In genomic region chr15:60479361-60479684, GRCh38 we compare ENCODE assay signal across 8 cellular contexts. TPM values are rescaled to one million over a fixed set of nuclear protein-coding genes. Genes with fewer than 3 reads are reported as not detected.
A peak's percentile ranks its signal among the peaks of the same experiment; 100 is the strongest.
DNase-seq lines count a peak whose midpoint lies in the region; ATAC-seq, FAIRE-seq and TF ChIP-seq lines count a peak whose summit lies in the region.

No MANE protein-coding gene starts in this region.

- H3K14ac ChIP-seq in H9 (ENCODE audit: insufficient read depth, low read length): peak overlapping the region; percentile 86; the same call in 1 of the 2 replicates

- no peak for TF ChIP-seq POLR2A in A549 (IDR thresholded peaks at IDR 0.05; ENCODE audit: low read length)

- H2AK5ac ChIP-seq in H9 (ENCODE audit: insufficient read length, low read length): no peak overlapping the region

- H4K8ac ChIP-seq in H9 (replicated peaks; ENCODE audit: insufficient read length, low read depth, low read length): peak overlapping the region; percentile 87

- H3K18ac ChIP-seq in H9 (ENCODE audit: insufficient read length, low read depth, low read length): peak overlapping the region; percentile 50

- H3K4ac ChIP-seq in H9 (ENCODE audit: low read depth, low read length): no peak overlapping the region; the same call in 1 of the 2 replicates

- H3K4me1 ChIP-seq in A549 (peaks cover 41% of the 10 kb centered on the region), H9 (ENCODE audit: insufficient read depth, low read length) (no peaks in the 10 kb centered on the region; the same call in 1 of the 2 replicates), iPS-20b (ENCODE audit: insufficient read depth, low read length) (peaks cover 17% of the 10 kb centered on the region)

- H3K79me1 ChIP-seq in H9 (ENCODE audit: insufficient read depth, low read depth, low read length, poor library complexity, severe bottlenecking): peaks cover 3% of the 10 kb centered on the region

- no peak overlapping the region for H2BK120ac ChIP-seq in H9 (ENCODE audit: low read depth, low read length, poor library complexity, severe bottlenecking)

- no peak overlapping the region for H2BK20ac ChIP-seq in H9 (ENCODE audit: low read depth, low read length, poor library complexity, severe bottlenecking)

- H2BK15ac ChIP-seq in H9 (ENCODE audit: low read depth, low read length): no peak overlapping the region

- H3K23ac ChIP-seq in H9 (ENCODE audit: insufficient read length, low read depth, low read length): no peak overlapping the region

- H3K27ac ChIP-seq in A549: peak overlapping the region; percentile 96 to 97
- peak overlapping the region; percentile 44 for H3K27ac ChIP-seq in H9 (ENCODE audit: insufficient read length, low read depth, low read length)
- peak overlapping the region; percentile 79 for H3K27ac ChIP-seq in iPS-20b (ENCODE audit: low read length)
- H3K27ac ChIP-seq in substantia nigra (ENCODE audit: low read depth, low read length, poor library complexity, severe bottlenecking): peak overlapping the region; percentile 89

- no peak overlapping the region for H4K91ac ChIP-seq in H9 (ENCODE audit: insufficient read length, low read depth, low read length)

- DNase-seq in A549 (ENCODE audit: low read depth in 1 of 2, low spot score in 1 of 2): no peak
- no peak for DNase-seq in H9
- DNase-seq in activated naive CD4-positive, alpha-beta T cell treated with anti-CD3 and anti-CD28 coated beads, Interleukin-2, amount 50 U/mL, for 72 hours (ENCODE audit: low spot score in 2 of 2): no peak
- no peak for DNase-seq in substantia nigra (lab: John Stamatoyannopoulos, UW)
- no peak for DNase-seq in hepatic stellate cell (ENCODE audit: low spot score)
- DNase-seq in mesenteric fat pad (ENCODE audit: low spot score): no peak
- DNase-seq in stimulated activated CD4-positive, alpha-beta T cell treated with anti-CD3 and anti-CD28 coated beads, Interleukin-4, amount 100 ng/mL, for 24 hours: no peak

- H3K36me3 Mint-ChIP-seq in H9 (ENCODE audit: insufficient read depth in 1 of 3, low read depth in 3 of 3): peaks cover 0 to 12% (median 11%) of the 10 kb centered on the region in 3 experiments; a peak in 5 of 7 replicates
- H3K36me3 Mint-ChIP-seq in activated naive CD4-positive, alpha-beta T cell treated with anti-CD3 and anti-CD28 coated beads, Interleukin-2, amount 50 U/mL, for 72 hours: peaks cover 6 to 27% of the 10 kb centered on the region in 2 donors

- peaks cover 25% of the 10 kb centered on the region for H3K36me3 ChIP-seq in iPS-20b (ENCODE audit: insufficient read depth, low read depth, low read length)

- peak overlapping the region; percentile 74 for H3K4me3 ChIP-seq in A549
- peak overlapping the region; percentile 80 for H3K4me3 ChIP-seq in iPS-20b (ENCODE audit: low read length)

- FAIRE-seq in A549 (lab: Jason Lieb, UNC): no peak

- H3K27me3 Mint-ChIP-seq in H9 (ENCODE audit: low read depth): no peaks in the 10 kb centered on the region

- no peak for TF ChIP-seq CTCF in A549 (IDR thresholded peaks at IDR 0.05)
- no peak for TF ChIP-seq CTCF in H9 (conservative IDR thresholded peaks at IDR 0.05)

- H2BK5ac ChIP-seq in H9 (ENCODE audit: insufficient read length, low read length): no peak overlapping the region

- WGBS in A549 (ENCODE audit: missing lambda C conversion rate): 17% methylated on average over 5 of the region's 5 CpGs
- WGBS in H9 (ENCODE audit: extremely low coverage, insufficient read length, low lambda C conversion rate): no CpG with 5 or more reads among the region's 5 CpGs

- CTCF ChIA-PET in A549 (lab: Yijun Ruan, JAX): interaction anchor here (0.7 to 1.0 kb wide), 5 partner anchors 14 to 132 kb away, joined by 3 to 6 read pairs (median 3); no protein-coding TSS in a partner anchor

- peaks cover 11% of the 10 kb centered on the region for H3K23me2 ChIP-seq in H9 (ENCODE audit: insufficient read length, low read depth, low read length, poor library complexity, severe bottlenecking)

- H3K4me2 ChIP-seq in A549: peak overlapping the region; percentile 88
- peak overlapping the region; percentile 89 for H3K4me2 ChIP-seq in H9 (ENCODE audit: insufficient read depth, insufficient read length, low read length)

- POLR2A ChIA-PET in A549 (lab: Yijun Ruan, JAX): interaction anchor here (0.6 to 1.0 kb wide), 2 partner anchors 41 to 790 kb away, joined by 3 to 4 read pairs; no protein-coding TSS in a partner anchor

- H3K4me1 Mint-ChIP-seq in H9: peaks cover 22 to 27% of the 10 kb centered on the region in 2 experiments

- TF ChIP-seq EP300 in A549 (IDR thresholded peaks at IDR 0.05): no peak

- no peak overlapping the region for H4K5ac ChIP-seq in H9 (ENCODE audit: insufficient read length, low read depth, low read length)

- no peak overlapping the region for H3K56ac ChIP-seq in H9 (ENCODE audit: insufficient read length, low read depth, low read length)

- H3K9me3 Mint-ChIP-seq in H9: no peaks in the 10 kb centered on the region
- no peaks in the 10 kb centered on the region for H3K9me3 Mint-ChIP-seq in activated naive CD4-positive, alpha-beta T cell treated with anti-CD3 and anti-CD28 coated beads, Interleukin-2, amount 50 U/mL, for 72 hours

- H3K9ac ChIP-seq in H9 (ENCODE audit: extremely low read depth, insufficient read length, low read length) (peak overlapping the region; percentile 88), iPS-20b (ENCODE audit: low read depth, low read length) (peak overlapping the region; percentile 97; the same call in 1 of the 2 replicates)

- peaks cover 4% of the 10 kb centered on the region; the same call in 1 of the 2 replicates for H3K79me2 ChIP-seq in H9 (ENCODE audit: insufficient read depth, low read length)

- peak overlapping the region; percentile 70 for H2AFZ ChIP-seq in H9 (ENCODE audit: low read length)

- H3K27me3 ChIP-seq in H9 (ENCODE audit: insufficient read depth, low read length) (no peaks in the 10 kb centered on the region), iPS-20b (ENCODE audit: insufficient read depth, low read length) (no peaks in the 10 kb centered on the region)

- H4K20me1 ChIP-seq in H9 (ENCODE audit: control insufficient read depth, insufficient read depth, insufficient read length): no peaks in the 10 kb centered on the region

- H3K9me3 ChIP-seq in A549: no peaks in the 10 kb centered on the region
- H3K9me3 ChIP-seq in H9 (ENCODE audit: control insufficient read depth, low read depth, low read length): no peaks in the 10 kb centered on the region
- no peaks in the 10 kb centered on the region for H3K9me3 ChIP-seq in iPS-20b (ENCODE audit: insufficient read depth, low read depth, low read length)

- H2BK12ac ChIP-seq in H9 (ENCODE audit: insufficient read length, low read depth, low read length): no peak overlapping the region

- peak overlapping the region; percentile 97 to 98 for H3K4me3 Mint-ChIP-seq in H9

- peak overlapping the region; percentile 99 to 100 (median 100) for H3K27ac Mint-ChIP-seq in H9
- H3K27ac Mint-ChIP-seq in activated naive CD4-positive, alpha-beta T cell treated with anti-CD3 and anti-CD28 coated beads, Interleukin-2, amount 50 U/mL, for 72 hours: peak overlapping the region; percentile 97

- peak; percentile 3; a peak in 4 of 6 replicates for ATAC-seq in A549
- ATAC-seq in activated naive CD4-positive, alpha-beta T cell treated with anti-CD3 and anti-CD28 coated beads, Interleukin-2, amount 50 U/mL, for 72 hours: peak in 1 of 2 donors; percentile 26

- no peak for TF ChIP-seq RAD21 in A549 (conservative IDR thresholded peaks at IDR 0.05 in 1 of 2, IDR thresholded peaks at IDR 0.05 in 1 of 2)

- no peak overlapping the region for H3T11ph ChIP-seq in H9 (ENCODE audit: low read length)

TF ChIP-seq in A549, 52 proteins besides CTCF, POLR2A, EP300 and RAD21:
- 0 out of 2 replicates have a peak, but pooled peaks have one; percentile 10 for TF ChIP-seq MYC (IDR thresholded peaks at IDR 0.05; ENCODE audit: borderline replicate concordance, low read length)
- TF ChIP-seq HDAC2 (IDR thresholded peaks at IDR 0.05): no peak
- 0 out of 2 replicates have a peak, but pooled peaks have one; percentile 7 for TF ChIP-seq RCOR1 (IDR thresholded peaks at IDR 0.05; ENCODE audit: low read depth, low read length)
- TF ChIP-seq SMC3 (IDR thresholded peaks at IDR 0.05): no peak
- TF ChIP-seq, protein P1, sequence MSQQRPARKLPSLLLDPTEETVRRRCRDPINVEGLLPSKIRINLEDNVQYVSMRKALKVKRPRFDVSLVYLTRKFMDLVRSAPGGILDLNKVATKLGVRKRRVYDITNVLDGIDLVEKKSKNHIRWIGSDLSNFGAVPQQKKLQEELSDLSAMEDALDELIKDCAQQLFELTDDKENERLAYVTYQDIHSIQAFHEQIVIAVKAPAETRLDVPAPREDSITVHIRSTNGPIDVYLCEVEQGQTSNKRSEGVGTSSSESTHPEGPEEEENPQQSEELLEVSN (IDR thresholded peaks at IDR 0.05; ENCODE audit: borderline replicate concordance, low read depth): no peak
TF ChIP-seq in A549: peak in this region for 2.

RNA-seq across cellular contexts. Expression of gene ICE2, which starts 0.4 kb away (rescaled TPM):
- polyA plus RNA-seq in A549 (2011; rRNA removed) (80.7 and 87.6 TPM in 2 replicates), A549 (2017; fragmentation: RNase III; extraction: RNeasy Plus Mini Kit Qiagen cat#74134 plus additional on column Dnase treatment) (36.9 to 44.0 TPM (median 43.1 TPM) in 3 replicates)
- 22.8 and 23.5 TPM in 2 replicates for polyA plus RNA-seq in A549 (2012; cell fraction: cytosol; rRNA removed)
- 15.4 and 20.6 TPM in 2 replicates for polyA plus RNA-seq in A549 (2012; cell fraction: nucleus; rRNA removed)
- polyA minus RNA-seq in A549 (2011; rRNA and poly(A)+ RNA removed): 57.6 and 63.4 TPM in 2 replicates
- total RNA-seq in H9 (2021) (75.5 and 76.3 TPM in 2 replicates), mesenteric fat pad (43.1 TPM)
- total RNA-seq in activated naive CD4-positive, alpha-beta T cell treated with anti-CD3 and anti-CD28 coated beads, Interleukin-2, amount 50 U/mL, for 72 hours: 10 to 100 TPM; 52.5 to 76.1 TPM

Comparison
In these comparisons a context has a peak if more than half of its experiments do, and no peak if none do; other contexts are left out.
1. H3K27ac ChIP-seq: peak in every context shown above with its lines; median percentile 96 in A549; 89 in substantia nigra; 79 in iPS-20b; 44 in H9.